24 cellular contexts compared by ENCODE assay signal in genomic region chr13:54875111-54875510, GRCh38.
"Had no signal": no experiment of that assay in that cellular context is flagged by ENCODE, and none has a peak within 500 bp of the region (broad histone marks: within the 10 kb centered on the region; RNA-seq: fewer than 3 reads in every experiment).

No MANE protein-coding gene starts in this region.

- H3K9me3 ChIP-seq: SK-N-SH had no signal

- H3K4me1 Mint-ChIP-seq: T-cell had no signal

- H3K4me3 Mint-ChIP-seq: T-cell; T-helper 1 cell treated with Interleukin-12 subunit alpha and Interleukin-12 subunit beta and Interleukin-4 antibody, amounts not matched to agents 30 μg/mL and 1 μg/mL, for 36 hours had no signal

- H3K9ac ChIP-seq: SK-N-SH had no signal

- DNase-seq: KBM-7, MV-4-11, NCI-H1048, NCI-H1105, NCI-H1417, NCI-H1436 treated with DMSO at 0.1 percent for 48 hours, NCI-H1694 treated with DMSO at 0.1 percent for 48 hours, NCI-H1930, NCI-H2081, NCI-H2107, NCI-H226, NCI-H446, NCI-H510A, NCI-H524 treated with DMSO at 0.1 percent for 48 hours, NCI-H69, NCI-H774, PC-3, SHP77, SK-N-SH, SW 1271, T-cell had no signal

- H3K27ac ChIP-seq: RWPE1 had no signal

- H3K27ac Mint-ChIP-seq: T-cell; T-helper 1 cell treated with Interleukin-12 subunit alpha and Interleukin-12 subunit beta and Interleukin-4 antibody, amounts not matched to agents 30 μg/mL and 1 μg/mL, for 36 hours had no signal

- H3K27me3 Mint-ChIP-seq: T-cell had no signal

- ATAC-seq: Panc1, PC-3, T-cell had no signal

- H3K4me2 ChIP-seq: SK-N-SH had no signal
